In the genomic region with DNA sequence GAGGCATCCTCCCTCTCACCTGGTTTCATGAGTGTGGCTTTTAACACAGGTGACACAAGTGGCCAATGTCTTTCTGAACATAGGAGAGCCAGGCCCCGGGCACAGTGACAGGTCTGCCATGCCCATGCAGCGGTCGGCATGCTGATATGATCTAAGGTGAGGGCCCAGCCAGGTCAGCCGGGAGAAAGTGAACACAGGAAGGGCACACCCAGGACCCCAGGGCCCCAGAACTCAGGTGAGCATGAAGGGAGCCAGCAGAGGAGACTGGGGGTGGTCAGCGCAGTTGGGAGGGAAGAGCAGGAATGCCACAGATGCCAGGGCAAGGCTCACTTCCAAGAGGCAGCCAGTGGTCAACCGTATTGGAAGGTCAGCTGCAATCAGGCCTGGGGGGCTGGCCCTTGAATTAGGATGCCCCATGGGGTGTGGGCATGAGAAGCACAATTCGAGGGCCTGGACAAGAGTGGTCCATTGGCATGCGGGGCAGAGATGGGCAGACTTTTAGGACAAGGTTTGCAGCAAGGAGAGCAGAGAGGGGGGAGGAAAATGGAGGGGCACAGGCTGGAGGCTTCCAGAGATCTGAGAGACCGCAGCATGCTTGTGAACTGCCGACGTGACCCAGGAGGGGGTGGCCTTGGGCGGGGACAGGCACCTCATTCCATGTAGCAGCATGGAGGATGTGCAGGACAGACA, we compare ENCODE assay signal across 1 cellular context.
TF ChIP-seq lines count a peak whose summit lies in the region.

No MANE protein-coding gene starts in this region.

TF ChIP-seq in WTC11, 78 proteins besides CTCF, POLR2A, EP300 and RAD21 (continued from another document):
- TF ChIP-seq NFYB (CRISPR knock-in tag; conservative IDR thresholded peaks at IDR 0.05; ENCODE audit: low read depth): no peak
- TF ChIP-seq, protein P1, sequence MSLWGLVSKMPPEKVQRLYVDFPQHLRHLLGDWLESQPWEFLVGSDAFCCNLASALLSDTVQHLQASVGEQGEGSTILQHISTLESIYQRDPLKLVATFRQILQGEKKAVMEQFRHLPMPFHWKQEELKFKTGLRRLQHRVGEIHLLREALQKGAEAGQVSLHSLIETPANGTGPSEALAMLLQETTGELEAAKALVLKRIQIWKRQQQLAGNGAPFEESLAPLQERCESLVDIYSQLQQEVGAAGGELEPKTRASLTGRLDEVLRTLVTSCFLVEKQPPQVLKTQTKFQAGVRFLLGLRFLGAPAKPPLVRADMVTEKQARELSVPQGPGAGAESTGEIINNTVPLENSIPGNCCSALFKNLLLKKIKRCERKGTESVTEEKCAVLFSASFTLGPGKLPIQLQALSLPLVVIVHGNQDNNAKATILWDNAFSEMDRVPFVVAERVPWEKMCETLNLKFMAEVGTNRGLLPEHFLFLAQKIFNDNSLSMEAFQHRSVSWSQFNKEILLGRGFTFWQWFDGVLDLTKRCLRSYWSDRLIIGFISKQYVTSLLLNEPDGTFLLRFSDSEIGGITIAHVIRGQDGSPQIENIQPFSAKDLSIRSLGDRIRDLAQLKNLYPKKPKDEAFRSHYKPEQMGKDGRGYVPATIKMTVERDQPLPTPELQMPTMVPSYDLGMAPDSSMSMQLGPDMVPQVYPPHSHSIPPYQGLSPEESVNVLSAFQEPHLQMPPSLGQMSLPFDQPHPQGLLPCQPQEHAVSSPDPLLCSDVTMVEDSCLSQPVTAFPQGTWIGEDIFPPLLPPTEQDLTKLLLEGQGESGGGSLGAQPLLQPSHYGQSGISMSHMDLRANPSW (CRISPR knock-in tag; conservative IDR thresholded peaks at IDR 0.05; ENCODE audit: low read depth): no peak
- TF ChIP-seq ZNF396 (CRISPR knock-in tag; IDR thresholded peaks at IDR 0.05; ENCODE audit: borderline replicate concordance): no peak
TF ChIP-seq in WTC11: peak in this region for 0.
